16 cellular contexts compared by ENCODE assay signal in genomic region chr13:64749301-64749700, GRCh38.
DNase-seq lines count a peak whose midpoint lies in the region; FAIRE-seq and TF ChIP-seq lines count a peak whose summit lies in the region.
"Had no signal": no experiment of that assay in that cellular context is flagged by ENCODE, and none has a peak within 500 bp of the region (broad histone marks: within the 10 kb centered on the region; RNA-seq: fewer than 3 reads in every experiment).

No MANE protein-coding gene starts in this region.

- no peak for TF ChIP-seq POLR2A in H1 (IDR thresholded peaks at IDR 0.05; ENCODE audit: control extremely low read depth in 1 of 2, low read depth in 2 of 2, low read length in 2 of 2)

- H3K4me2 ChIP-seq in H1 (ENCODE audit: insufficient read depth in 1 of 2, low read depth in 2 of 2, low read length in 2 of 2), result no peak overlapping the region

- no peak overlapping the region for H3K23ac ChIP-seq in H1 (ENCODE audit: insufficient read length)

- H3K18ac ChIP-seq in H1 (ENCODE audit: extremely low read depth, low read length), result no peak overlapping the region

- CTCF ChIA-PET in A673 (lab: Charles Lee) (no interaction called here), H1 (lab: Charles Lee; ENCODE audit: partially characterized antibody) (interaction anchor here (0.7 kb wide), 2 partner anchors 85 to 849 kb away, joined by 3 read pairs; no protein-coding TSS in a partner anchor)

- no peak overlapping the region for H3K9ac ChIP-seq in H1 (replicated peaks in 1 of 4; ENCODE audit: extremely low read depth in 1 of 4, low read depth in 3 of 4, low read length in 3 of 4)

- no peak overlapping the region for H3K4ac ChIP-seq in H1 (replicated peaks; ENCODE audit: insufficient read length, low read depth, low read length)

- H3K27ac ChIP-seq in A673 (ENCODE audit: low read depth, low read length, poor library complexity, severe bottlenecking) (no peak overlapping the region), H1 (ENCODE audit: low read depth, low read length) (no peak overlapping the region)
- H3K27ac ChIP-seq: C4-2B had no signal

- no peak for TF ChIP-seq EP300 in H1 (IDR thresholded peaks at IDR 0.05; ENCODE audit: borderline replicate concordance in 1 of 2, low read depth in 2 of 2, low read length in 2 of 2)

- DNase-seq in A673 (ENCODE audit: low spot score), result peak; percentile 5
- DNase-seq in D721Med (ENCODE audit: insufficient read length, low spot score), result no peak
- peak; percentile 16 for DNase-seq in SK-N-DZ (ENCODE audit: low spot score)
- DNase-seq in H1 (ENCODE audit: low read depth in 1 of 2, low spot score in 2 of 2), result no peak
- no peak for DNase-seq in NCI-H2171 (lab: John Stamatoyannopoulos, UW)
- DNase-seq in NCI-H1105 (lab: John Stamatoyannopoulos, UW), result no peak
- DNase-seq in NCI-H446 (lab: John Stamatoyannopoulos, UW), result no peak
- DNase-seq: AML-193; Caco-2; CD4-positive, alpha-beta T cell; DMS153; DMS79; GDM1 had no signal

- no TSS peak for BruUV-seq in A673 (replicated peaks; lab: Mats Ljungman, UMichigan)

- H3K23me2 ChIP-seq in H1 (ENCODE audit: low read depth, low read length), result no peaks in the 10 kb centered on the region

- no peaks in the 10 kb centered on the region for H3K79me2 ChIP-seq in H1 (ENCODE audit: control insufficient read depth in 1 of 2, insufficient read depth in 2 of 2, low read length in 2 of 2)

- H3K4me1 ChIP-seq in A673 (ENCODE audit: insufficient read depth, low read length, poor library complexity, severe bottlenecking) (no peaks in the 10 kb centered on the region), H1 (replicated peaks in 1 of 4; ENCODE audit: control insufficient read depth in 3 of 4, insufficient read depth in 4 of 4, low read length in 3 of 4) (peaks cover 0 to 15% (median 1%) of the 10 kb centered on the region in 4 experiments; a peak in 4 of 7 replicates)
- H3K4me1 ChIP-seq: Caco-2, HAP-1 had no signal

- POLR2A ChIA-PET in A673 (lab: Charles Lee; ENCODE audit: low non-redundant PET) (no interaction called here), H1 (lab: Charles Lee; ENCODE audit: partially characterized antibody) (no interaction called here)

- FAIRE-seq in D721Med (lab: Jason Lieb, UNC) (peak; percentile 38), H1 (lab: Jason Lieb, UNC) (no peak)
- FAIRE-seq: A204.1 had no signal

- H2BK5ac ChIP-seq in H1 (ENCODE audit: low read depth, low read length), result no peak overlapping the region

- H4K8ac ChIP-seq in H1 (ENCODE audit: extremely low read depth, insufficient read depth, low read length), result no peak overlapping the region

- no peak overlapping the region for H3K14ac ChIP-seq in H1 (ENCODE audit: insufficient read length)

- H3K27me3 ChIP-seq in A673 (replicated peaks; ENCODE audit: insufficient read depth, low read depth, low read length, poor library complexity), result no peaks in the 10 kb centered on the region
- no peaks in the 10 kb centered on the region for H3K27me3 ChIP-seq in H1 (replicated peaks in 1 of 4; ENCODE audit: control insufficient read depth in 3 of 4, extremely low read depth in 1 of 4, insufficient read depth in 3 of 4, low read length in 3 of 4)

- intact Hi-C loops in A673 (cut with micrococcal nuclease; ENCODE audit: unreplicated experiment), result no loop called here

- no peaks in the 10 kb centered on the region for H3K36me3 ChIP-seq in A673 (ENCODE audit: insufficient read depth, low read length, poor library complexity, severe bottlenecking)
- no peaks in the 10 kb centered on the region for H3K36me3 ChIP-seq in H1 (ENCODE audit: control insufficient read depth in 2 of 4, insufficient read depth in 4 of 4, low read length in 3 of 4)
- H3K36me3 ChIP-seq: HAP-1 had no signal

- H2BK12ac ChIP-seq in H1 (ENCODE audit: low read depth, low read length), result no peak overlapping the region

- 83% methylated on average over 4 of the region's 4 CpGs; no CpG with 5 or more reads in 1 of the 2 experiments for WGBS in H1 (ENCODE audit: extremely low coverage in 1 of 2, insufficient coverage in 1 of 2, insufficient read length in 1 of 2, insufficient replicate concordance in 2 of 2, low coverage in 1 of 2, low lambda C conversion rate in 2 of 2, missing lambda C conversion rate in 1 of 2), 2 experiments

- TF ChIP-seq RAD21 in H1 (IDR thresholded peaks at IDR 0.05 in 1 of 2, conservative IDR thresholded peaks at IDR 0.05 in 1 of 2; ENCODE audit: low read depth in 2 of 2, low read length in 2 of 2), result no peak

- H2AFZ ChIP-seq in H1 (ENCODE audit: low read length), result 0 out of 2 replicates have a peak overlapping the region, but pooled peaks have one; percentile 21

- no peaks in the 10 kb centered on the region for H3K79me1 ChIP-seq in H1 (ENCODE audit: low read depth, low read length)

- H3K9me3 ChIP-seq in A673 (ENCODE audit: low read depth, low read length, poor library complexity, severe bottlenecking), result no peaks in the 10 kb centered on the region
- H3K9me3 ChIP-seq in H1 (ENCODE audit: insufficient read depth in 2 of 2, low read depth in 1 of 2, low read length in 1 of 2), result no peaks in the 10 kb centered on the region
- H3K9me3 ChIP-seq: Caco-2, HAP-1 had no signal

- H2BK120ac ChIP-seq in H1 (replicated peaks; ENCODE audit: low read depth, low read length), result no peak overlapping the region

- no peak overlapping the region for H2BK20ac ChIP-seq in H1 (ENCODE audit: low read length)

- no peak overlapping the region for H2BK15ac ChIP-seq in H1 (ENCODE audit: low read length)

- no peaks in the 10 kb centered on the region for H4K20me1 ChIP-seq in H1 (replicated peaks in 1 of 2; ENCODE audit: control insufficient read depth in 1 of 2, insufficient read depth in 2 of 2, low read length in 2 of 2)

- TF ChIP-seq CTCF in A673 (conservative IDR thresholded peaks at IDR 0.05; ENCODE audit: low read depth, low read length) (no peak), D721Med (IDR thresholded peaks at IDR 0.05; ENCODE audit: insufficient read depth, missing control alignments) (no peak), H1 (IDR thresholded peaks at IDR 0.05; ENCODE audit: control extremely low read depth in 1 of 3, insufficient read depth in 1 of 3, low read depth in 1 of 3, low read length in 3 of 3) (no peak)

- no peak overlapping the region for H3K56ac ChIP-seq in H1 (replicated peaks; ENCODE audit: insufficient read length, low read depth, low read length)

- H4K91ac ChIP-seq in H1 (replicated peaks; ENCODE audit: insufficient read length, low read length), result no peak overlapping the region

- H3K4me3 ChIP-seq in A673 (ENCODE audit: low read depth, low read length, poor library complexity, severe bottlenecking) (no peak overlapping the region), H1 (ENCODE audit: extremely low read depth in 1 of 4, insufficient read depth in 2 of 4, low read depth in 3 of 4, low read length in 4 of 4) (no peak overlapping the region)
- H3K4me3 ChIP-seq: HAP-1 had no signal

- H4K5ac ChIP-seq in H1 (ENCODE audit: insufficient read length, low read depth, low read length), result no peak overlapping the region

- no peak overlapping the region for H2AK5ac ChIP-seq in H1 (ENCODE audit: low read depth, low read length)

TF ChIP-seq in H1, 55 proteins besides CTCF, POLR2A, EP300 and RAD21 (continues in another document):
- no peak for TF ChIP-seq RNF2 (IDR thresholded peaks at IDR 0.05; ENCODE audit: borderline replicate concordance, low read depth, low read length, missing control alignments, poor library complexity, severe bottlenecking)
- TF ChIP-seq SIX5 (IDR thresholded peaks at IDR 0.05; ENCODE audit: low read depth, low read length), result no peak
- TF ChIP-seq PHF8 (conservative IDR thresholded peaks at IDR 0.05; ENCODE audit: low read depth, low read length), result no peak
- TF ChIP-seq FOSL1 (IDR thresholded peaks at IDR 0.05; ENCODE audit: insufficient read depth, low read depth, low read length), result no peak
- TF ChIP-seq ATF2 (IDR thresholded peaks at IDR 0.05; ENCODE audit: low read length), result no peak
- no peak for TF ChIP-seq EZH2 (IDR thresholded peaks at IDR 0.05; ENCODE audit: low read depth, low read length, severe bottlenecking)
- no peak for TF ChIP-seq HDAC2 (IDR thresholded peaks at IDR 0.05; ENCODE audit: borderline replicate concordance in 1 of 2, low read depth in 2 of 2, low read length in 2 of 2)
- TF ChIP-seq ATF3 (IDR thresholded peaks at IDR 0.05; ENCODE audit: insufficient read depth, low read depth, low read length), result no peak
- no peak for TF ChIP-seq HDAC6 (IDR thresholded peaks at IDR 0.05; ENCODE audit: low read depth, low read length)
- TF ChIP-seq BACH1 (IDR thresholded peaks at IDR 0.05; ENCODE audit: low read length), result no peak

Comparison
In these comparisons a context has a peak if more than half of its experiments do, and no peak if none do; other contexts are left out.
1. DNase-seq: peak in A673 (single experiment) and SK-N-DZ (single experiment); none in D721Med (single experiment), H1 (0 of 2), NCI-H2171 (single experiment), NCI-H1105 (single experiment) and NCI-H446 (0 of 2).